16 cellular contexts compared by ENCODE assay signal in the genomic region with DNA sequence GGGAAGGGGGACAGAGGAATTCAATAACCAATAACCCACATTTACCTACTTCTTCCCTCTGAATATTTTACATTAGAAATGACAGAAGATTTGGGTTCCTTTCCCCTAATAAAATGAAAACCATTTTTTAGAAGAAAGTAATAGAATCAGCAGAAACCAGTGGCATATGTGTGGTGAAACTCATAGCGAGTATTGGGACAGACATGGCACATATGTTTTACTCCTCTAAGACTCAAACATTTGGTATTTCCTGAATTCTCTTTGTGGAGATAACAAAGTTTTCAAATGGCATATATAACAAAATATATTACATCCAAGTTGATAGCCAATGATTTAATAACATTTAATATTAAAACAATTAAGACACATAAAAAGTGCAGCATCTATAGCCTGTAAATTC.
"Had no signal": no experiment of that assay in that cellular context is flagged by ENCODE, and none has a peak within 500 bp of the region (broad histone marks: within the 10 kb centered on the region; RNA-seq: fewer than 3 reads in every experiment).

No MANE protein-coding gene starts in this region.

- DNase-seq: activated CD4-positive, alpha-beta memory T cell treated with anti-CD3 and anti-CD28 coated beads, Interleukin-2, amount 10 ng/mL, durations not matched to agents 7 days and 5 days; activated CD8-positive, alpha-beta memory T cell treated with anti-CD3 and anti-CD28 coated beads, Interleukin-2, amount 50 U/mL, for 4 hours; activated naive CD4-positive, alpha-beta T cell; activated naive CD8-positive, alpha-beta T cell treated with anti-CD3 and anti-CD28 coated beads, Interleukin-2, amount 50 U/mL, for 24 hours; erythroblast; gastrocnemius medialis; heart right ventricle; stimulated activated CD4-positive, alpha-beta T cell treated with anti-CD3 and anti-CD28 coated beads, Interleukin-4, amount 100 ng/mL, for 1 hour; stimulated activated CD8-positive, alpha-beta memory T cell treated with anti-CD3 and anti-CD28 coated beads, Interleukin-4, amount 100 ng/mL, for 48 hours; T-cell; upper lobe of left lung had no signal

- H3K4me3 ChIP-seq: gastrocnemius medialis, heart right ventricle, pancreas, upper lobe of left lung had no signal

- H3K27me3 ChIP-seq: gastrocnemius medialis, heart right ventricle, pancreas, upper lobe of left lung had no signal

- ATAC-seq: activated naive CD8-positive, alpha-beta T cell treated with anti-CD3 and anti-CD28 coated beads, Interleukin-2, amount 50 U/mL, for 24 hours; gastrocnemius medialis; pancreas; T-cell had no signal

- H3K9me3 Mint-ChIP-seq: activated CD4-positive, alpha-beta memory T cell treated with anti-CD3 and anti-CD28 coated beads, Interleukin-2, amount 10 ng/mL, durations not matched to agents 7 days and 5 days; activated naive CD8-positive, alpha-beta T cell treated with anti-CD3 and anti-CD28 coated beads, Interleukin-2, amount 50 U/mL, for 24 hours; central memory CD8-positive, alpha-beta T cell; mesothelial cell of epicardium; stimulated activated naive CD8-positive, alpha-beta T cell treated with anti-CD3 and anti-CD28 coated beads, Interleukin-15, Interleukin-2, amounts not matched to agents 100 ng/mL and 50 ng/mL, for 24 hours; T-cell had no signal

- H3K27me3 Mint-ChIP-seq: activated naive CD8-positive, alpha-beta T cell treated with anti-CD3 and anti-CD28 coated beads, Interleukin-2, amount 50 U/mL, for 24 hours; stimulated activated naive CD8-positive, alpha-beta T cell treated with anti-CD3 and anti-CD28 coated beads, Interleukin-15, Interleukin-2, amounts not matched to agents 100 ng/mL and 50 ng/mL, for 24 hours; T-cell had no signal

- H3K27ac Mint-ChIP-seq: activated CD4-positive, alpha-beta memory T cell treated with anti-CD3 and anti-CD28 coated beads, Interleukin-2, amount 10 ng/mL, durations not matched to agents 7 days and 5 days; activated naive CD8-positive, alpha-beta T cell treated with anti-CD3 and anti-CD28 coated beads, Interleukin-2, amount 50 U/mL, for 24 hours; mesothelial cell of epicardium; stimulated activated naive CD8-positive, alpha-beta T cell treated with anti-CD3 and anti-CD28 coated beads, Interleukin-15, Interleukin-2, amounts not matched to agents 100 ng/mL and 50 ng/mL, for 24 hours; T-cell had no signal

- H3K36me3 ChIP-seq: gastrocnemius medialis, heart right ventricle, pancreas, upper lobe of left lung had no signal

- H3K27ac ChIP-seq: gastrocnemius medialis, heart right ventricle, pancreas, upper lobe of left lung had no signal

- H3K9me3 ChIP-seq: gastrocnemius medialis, heart right ventricle, pancreas, upper lobe of left lung had no signal

- H3K4me1 Mint-ChIP-seq: activated naive CD8-positive, alpha-beta T cell treated with anti-CD3 and anti-CD28 coated beads, Interleukin-2, amount 50 U/mL, for 24 hours; central memory CD8-positive, alpha-beta T cell; T-cell had no signal

- H3K4me3 Mint-ChIP-seq: activated CD4-positive, alpha-beta memory T cell treated with anti-CD3 and anti-CD28 coated beads, Interleukin-2, amount 10 ng/mL, durations not matched to agents 7 days and 5 days; activated naive CD8-positive, alpha-beta T cell treated with anti-CD3 and anti-CD28 coated beads, Interleukin-2, amount 50 U/mL, for 24 hours; central memory CD8-positive, alpha-beta T cell; mesothelial cell of epicardium; neural crest cell; stimulated activated naive CD8-positive, alpha-beta T cell treated with anti-CD3 and anti-CD28 coated beads, Interleukin-15, Interleukin-2, amounts not matched to agents 100 ng/mL and 50 ng/mL, for 24 hours; T-cell had no signal

- H3K36me3 Mint-ChIP-seq: mesothelial cell of epicardium, T-cell had no signal

- H3K4me1 ChIP-seq: gastrocnemius medialis, pancreas, upper lobe of left lung had no signal
